ENCODE assay signal across 1 cellular context in genomic region chr12:31324845-31325523, GRCh38.
TF ChIP-seq lines count a peak whose summit lies in the region.

No MANE protein-coding gene starts in this region.

TF ChIP-seq in GM12878, 131 proteins besides CTCF, POLR2A, EP300 and RAD21 (continued from another document and continues in another):
- TF ChIP-seq, protein P1, sequence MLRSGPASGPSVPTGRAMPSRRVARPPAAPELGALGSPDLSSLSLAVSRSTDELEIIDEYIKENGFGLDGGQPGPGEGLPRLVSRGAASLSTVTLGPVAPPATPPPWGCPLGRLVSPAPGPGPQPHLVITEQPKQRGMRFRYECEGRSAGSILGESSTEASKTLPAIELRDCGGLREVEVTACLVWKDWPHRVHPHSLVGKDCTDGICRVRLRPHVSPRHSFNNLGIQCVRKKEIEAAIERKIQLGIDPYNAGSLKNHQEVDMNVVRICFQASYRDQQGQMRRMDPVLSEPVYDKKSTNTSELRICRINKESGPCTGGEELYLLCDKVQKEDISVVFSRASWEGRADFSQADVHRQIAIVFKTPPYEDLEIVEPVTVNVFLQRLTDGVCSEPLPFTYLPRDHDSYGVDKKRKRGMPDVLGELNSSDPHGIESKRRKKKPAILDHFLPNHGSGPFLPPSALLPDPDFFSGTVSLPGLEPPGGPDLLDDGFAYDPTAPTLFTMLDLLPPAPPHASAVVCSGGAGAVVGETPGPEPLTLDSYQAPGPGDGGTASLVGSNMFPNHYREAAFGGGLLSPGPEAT (IDR thresholded peaks at IDR 0.05; ENCODE audit: low read depth), result no peak
- no peak for TF ChIP-seq ZBTB40 (IDR thresholded peaks at IDR 0.05; ENCODE audit: borderline replicate concordance)
- TF ChIP-seq PML (IDR thresholded peaks at IDR 0.05; ENCODE audit: low read length), result no peak
- peak; percentile 68; the same call in 1 of the 2 replicates for TF ChIP-seq MLLT1 (IDR thresholded peaks at IDR 0.05)
- TF ChIP-seq HCFC1 (IDR thresholded peaks at IDR 0.05; ENCODE audit: low read length), result 0 out of 2 replicates have a peak, but pooled peaks have one; percentile 23
- no peak for TF ChIP-seq HDAC6 (IDR thresholded peaks at IDR 0.05; ENCODE audit: unreplicated experiment)
- TF ChIP-seq BCL11A (IDR thresholded peaks at IDR 0.05; ENCODE audit: low read depth, low read length), result no peak
- no peak; the same call in 1 of the 2 replicates for TF ChIP-seq TAF1 (IDR thresholded peaks at IDR 0.05; ENCODE audit: borderline replicate concordance, low read depth, low read length)
- no peak for TF ChIP-seq ZNF274 (IDR thresholded peaks at IDR 0.05; ENCODE audit: insufficient read depth, insufficient read length)
- TF ChIP-seq NFYA (IDR thresholded peaks at IDR 0.05; ENCODE audit: borderline replicate concordance, low read depth, low read length), result no peak
- TF ChIP-seq ZNF217 (IDR thresholded peaks at IDR 0.05), result no peak
- TF ChIP-seq RELA (IDR thresholded peaks at IDR 0.05; ENCODE audit: borderline replicate concordance, partially characterized antibody), result no peak
- no peak for TF ChIP-seq ZZZ3 (IDR thresholded peaks at IDR 0.05; ENCODE audit: control insufficient read depth, insufficient read length, low read depth)
- TF ChIP-seq RUNX3 (IDR thresholded peaks at IDR 0.05; ENCODE audit: low read length), result peak; percentile 24; the same call in 1 of the 2 replicates
- TF ChIP-seq, protein P2, sequence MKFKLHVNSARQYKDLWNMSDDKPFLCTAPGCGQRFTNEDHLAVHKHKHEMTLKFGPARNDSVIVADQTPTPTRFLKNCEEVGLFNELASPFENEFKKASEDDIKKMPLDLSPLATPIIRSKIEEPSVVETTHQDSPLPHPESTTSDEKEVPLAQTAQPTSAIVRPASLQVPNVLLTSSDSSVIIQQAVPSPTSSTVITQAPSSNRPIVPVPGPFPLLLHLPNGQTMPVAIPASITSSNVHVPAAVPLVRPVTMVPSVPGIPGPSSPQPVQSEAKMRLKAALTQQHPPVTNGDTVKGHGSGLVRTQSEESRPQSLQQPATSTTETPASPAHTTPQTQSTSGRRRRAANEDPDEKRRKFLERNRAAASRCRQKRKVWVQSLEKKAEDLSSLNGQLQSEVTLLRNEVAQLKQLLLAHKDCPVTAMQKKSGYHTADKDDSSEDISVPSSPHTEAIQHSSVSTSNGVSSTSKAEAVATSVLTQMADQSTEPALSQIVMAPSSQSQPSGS (IDR thresholded peaks at IDR 0.05; ENCODE audit: low read length), result 0 out of 2 replicates have a peak, but pooled peaks have one; percentile 4
- TF ChIP-seq FOXK2 (IDR thresholded peaks at IDR 0.05), result no peak
- no peak for TF ChIP-seq RBBP5 (conservative IDR thresholded peaks at IDR 0.05)
- TF ChIP-seq CBX3 (IDR thresholded peaks at IDR 0.05; ENCODE audit: borderline replicate concordance, low read depth), result no peak
- TF ChIP-seq, protein P3, sequence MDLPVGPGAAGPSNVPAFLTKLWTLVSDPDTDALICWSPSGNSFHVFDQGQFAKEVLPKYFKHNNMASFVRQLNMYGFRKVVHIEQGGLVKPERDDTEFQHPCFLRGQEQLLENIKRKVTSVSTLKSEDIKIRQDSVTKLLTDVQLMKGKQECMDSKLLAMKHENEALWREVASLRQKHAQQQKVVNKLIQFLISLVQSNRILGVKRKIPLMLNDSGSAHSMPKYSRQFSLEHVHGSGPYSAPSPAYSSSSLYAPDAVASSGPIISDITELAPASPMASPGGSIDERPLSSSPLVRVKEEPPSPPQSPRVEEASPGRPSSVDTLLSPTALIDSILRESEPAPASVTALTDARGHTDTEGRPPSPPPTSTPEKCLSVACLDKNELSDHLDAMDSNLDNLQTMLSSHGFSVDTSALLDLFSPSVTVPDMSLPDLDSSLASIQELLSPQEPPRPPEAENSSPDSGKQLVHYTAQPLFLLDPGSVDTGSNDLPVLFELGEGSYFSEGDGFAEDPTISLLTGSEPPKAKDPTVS (IDR thresholded peaks at IDR 0.05; ENCODE audit: low read depth, low read length), result no peak
- TF ChIP-seq CEBPZ (IDR thresholded peaks at IDR 0.05; ENCODE audit: low read depth, low read length), result no peak
- TF ChIP-seq ATF3 (IDR thresholded peaks at IDR 0.05; ENCODE audit: borderline replicate concordance, extremely low read depth, low read depth, low read length), result no peak
- TF ChIP-seq NRF1 (conservative IDR thresholded peaks at IDR 0.05; ENCODE audit: low read depth, low read length), result no peak
- peak; percentile 15; the same call in 1 of the 2 replicates for TF ChIP-seq MXI1 (IDR thresholded peaks at IDR 0.05; ENCODE audit: low read depth, low read length)
- TF ChIP-seq NR2F1 (conservative IDR thresholded peaks at IDR 0.05), result no peak; the same call in 1 of the 2 replicates
- TF ChIP-seq ASH2L (IDR thresholded peaks at IDR 0.05; ENCODE audit: borderline replicate concordance, low read depth), result no peak
- TF ChIP-seq NKRF (conservative IDR thresholded peaks at IDR 0.05), result no peak; the same call in 1 of the 2 replicates
- no peak for TF ChIP-seq HDGF (IDR thresholded peaks at IDR 0.05)
- no peak for TF ChIP-seq CEBPB (IDR thresholded peaks at IDR 0.05; ENCODE audit: borderline replicate concordance in 1 of 2, low read depth in 2 of 2, low read length in 2 of 2)
- TF ChIP-seq, protein P4, sequence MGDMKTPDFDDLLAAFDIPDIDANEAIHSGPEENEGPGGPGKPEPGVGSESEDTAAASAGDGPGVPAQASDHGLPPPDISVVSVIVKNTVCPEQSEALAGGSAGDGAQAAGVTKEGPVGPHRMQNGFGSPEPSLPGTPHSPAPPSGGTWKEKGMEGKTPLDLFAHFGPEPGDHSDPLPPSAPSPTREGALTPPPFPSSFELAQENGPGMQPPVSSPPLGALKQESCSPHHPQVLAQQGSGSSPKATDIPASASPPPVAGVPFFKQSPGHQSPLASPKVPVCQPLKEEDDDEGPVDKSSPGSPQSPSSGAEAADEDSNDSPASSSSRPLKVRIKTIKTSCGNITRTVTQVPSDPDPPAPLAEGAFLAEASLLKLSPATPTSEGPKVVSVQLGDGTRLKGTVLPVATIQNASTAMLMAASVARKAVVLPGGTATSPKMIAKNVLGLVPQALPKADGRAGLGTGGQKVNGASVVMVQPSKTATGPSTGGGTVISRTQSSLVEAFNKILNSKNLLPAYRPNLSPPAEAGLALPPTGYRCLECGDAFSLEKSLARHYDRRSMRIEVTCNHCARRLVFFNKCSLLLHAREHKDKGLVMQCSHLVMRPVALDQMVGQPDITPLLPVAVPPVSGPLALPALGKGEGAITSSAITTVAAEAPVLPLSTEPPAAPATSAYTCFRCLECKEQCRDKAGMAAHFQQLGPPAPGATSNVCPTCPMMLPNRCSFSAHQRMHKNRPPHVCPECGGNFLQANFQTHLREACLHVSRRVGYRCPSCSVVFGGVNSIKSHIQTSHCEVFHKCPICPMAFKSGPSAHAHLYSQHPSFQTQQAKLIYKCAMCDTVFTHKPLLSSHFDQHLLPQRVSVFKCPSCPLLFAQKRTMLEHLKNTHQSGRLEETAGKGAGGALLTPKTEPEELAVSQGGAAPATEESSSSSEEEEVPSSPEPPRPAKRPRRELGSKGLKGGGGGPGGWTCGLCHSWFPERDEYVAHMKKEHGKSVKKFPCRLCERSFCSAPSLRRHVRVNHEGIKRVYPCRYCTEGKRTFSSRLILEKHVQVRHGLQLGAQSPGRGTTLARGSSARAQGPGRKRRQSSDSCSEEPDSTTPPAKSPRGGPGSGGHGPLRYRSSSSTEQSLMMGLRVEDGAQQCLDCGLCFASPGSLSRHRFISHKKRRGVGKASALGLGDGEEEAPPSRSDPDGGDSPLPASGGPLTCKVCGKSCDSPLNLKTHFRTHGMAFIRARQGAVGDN (IDR thresholded peaks at IDR 0.05), result 0 out of 2 replicates have a peak, but pooled peaks have one; percentile 55
- no peak for TF ChIP-seq ELK1 (IDR thresholded peaks at IDR 0.05; ENCODE audit: low read depth, low read length)
- no peak for TF ChIP-seq EGR1 (IDR thresholded peaks at IDR 0.05; ENCODE audit: borderline replicate concordance in 1 of 2, low read depth in 2 of 2, low read length in 2 of 2)
- no peak for TF ChIP-seq SP1 (IDR thresholded peaks at IDR 0.05; ENCODE audit: low read depth, low read length)
- TF ChIP-seq CBX5 (IDR thresholded peaks at IDR 0.05; ENCODE audit: low read depth), result no peak
- TF ChIP-seq MYC (IDR thresholded peaks at IDR 0.05; ENCODE audit: insufficient read depth, insufficient read length, insufficient replicate concordance, low read length, severe bottlenecking), result peak; percentile 82
- TF ChIP-seq NR2C2 (IDR thresholded peaks at IDR 0.05; ENCODE audit: borderline replicate concordance, control insufficient read depth, insufficient read length, low read depth), result no peak
